24 cellular contexts compared by ENCODE assay signal in the genomic region with DNA sequence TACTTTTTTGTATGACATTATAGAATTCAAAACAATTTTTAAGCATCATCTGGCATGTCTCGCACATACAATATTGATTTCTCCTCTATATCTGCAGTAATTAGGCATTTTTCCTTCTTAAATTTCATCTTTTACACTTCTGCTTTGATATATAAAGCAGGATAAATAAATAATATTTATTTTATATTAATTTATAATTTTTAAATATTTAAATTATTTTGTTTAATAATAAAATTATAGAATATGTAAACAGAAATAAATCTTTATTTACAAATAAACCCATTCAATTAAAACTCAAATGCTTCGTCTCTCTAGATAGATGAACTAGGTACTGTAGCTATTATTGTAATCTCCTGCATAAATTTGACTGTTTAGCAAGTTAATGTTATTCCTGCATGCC.
"Had no signal": no experiment of that assay in that cellular context is flagged by ENCODE, and none has a peak within 500 bp of the region (broad histone marks: within the 10 kb centered on the region; RNA-seq: fewer than 3 reads in every experiment).

No MANE protein-coding gene starts in this region.

- H3K4me3 Mint-ChIP-seq: activated CD4-positive, alpha-beta memory T cell treated with anti-CD3 and anti-CD28 coated beads for 36 hours; activated CD4-positive, alpha-beta T cell treated with anti-CD3 and anti-CD28 coated beads, Interleukin-2, amount 10 ng/mL, durations not matched to agents 24 days and 14 days; activated naive CD4-positive, alpha-beta T cell treated with anti-CD3 and anti-CD28 coated beads, Interleukin-2, amount 50 U/mL, for 24 hours; activated naive CD8-positive, alpha-beta T cell treated with anti-CD3 and anti-CD28 coated beads, Interleukin-2, amount 50 U/mL, for 24 hours; activated T-cell treated with anti-CD3 and anti-CD28 coated beads, Interleukin-2, amount 50 U/mL, for 24 hours; activated T-helper 17 cell treated with anti-CD3 and anti-CD28 coated beads, Interleukin-2, amount 50 U/mL, for 72 hours; central memory CD8-positive, alpha-beta T cell; nephron; stimulated activated naive B cell treated with anti-CD40 and anti-IgM and Interleukin-4, amounts not matched to agents 10 μg/mL and 1 μg/mL and 100 μg/mL, for 72 hours had no signal

- H3K36me3 ChIP-seq: breast epithelium, gastroesophageal sphincter, heart left ventricle, right atrium auricular region, stomach, thyroid gland had no signal

- H3K27ac ChIP-seq: breast epithelium, gastroesophageal sphincter, heart left ventricle, right atrium auricular region, stomach, thyroid gland, VCaP had no signal

- H3K4me3 ChIP-seq: breast epithelium, gastroesophageal sphincter, heart left ventricle, right atrium auricular region, stomach, thyroid gland had no signal

- H3K4me1 Mint-ChIP-seq: activated CD4-positive, alpha-beta T cell treated with anti-CD3 and anti-CD28 coated beads, Interleukin-2, amount 10 ng/mL, durations not matched to agents 24 days and 14 days; activated naive CD4-positive, alpha-beta T cell treated with anti-CD3 and anti-CD28 coated beads, Interleukin-2, amount 50 U/mL, for 24 hours; activated naive CD8-positive, alpha-beta T cell treated with anti-CD3 and anti-CD28 coated beads, Interleukin-2, amount 50 U/mL, for 24 hours; activated T-helper 17 cell treated with anti-CD3 and anti-CD28 coated beads, Interleukin-2, amount 50 U/mL, for 72 hours; central memory CD8-positive, alpha-beta T cell; nephron; stimulated activated naive B cell treated with anti-CD40 and anti-IgM and Interleukin-4, amounts not matched to agents 10 μg/mL and 1 μg/mL and 100 μg/mL, for 72 hours had no signal

- H3K36me3 Mint-ChIP-seq: activated CD4-positive, alpha-beta memory T cell treated with anti-CD3 and anti-CD28 coated beads for 36 hours; stimulated activated naive B cell treated with anti-CD40 and anti-IgM and Interleukin-4, amounts not matched to agents 10 μg/mL and 1 μg/mL and 100 μg/mL, for 72 hours had no signal

- H3K27ac Mint-ChIP-seq: activated CD4-positive, alpha-beta memory T cell treated with anti-CD3 and anti-CD28 coated beads for 36 hours; activated CD4-positive, alpha-beta T cell treated with anti-CD3 and anti-CD28 coated beads, Interleukin-2, amount 10 ng/mL, durations not matched to agents 24 days and 14 days; activated naive CD4-positive, alpha-beta T cell treated with anti-CD3 and anti-CD28 coated beads, Interleukin-2, amount 50 U/mL, for 24 hours; activated naive CD8-positive, alpha-beta T cell treated with anti-CD3 and anti-CD28 coated beads, Interleukin-2, amount 50 U/mL, for 24 hours; activated T-cell treated with anti-CD3 and anti-CD28 coated beads, Interleukin-2, amount 50 U/mL, for 24 hours; activated T-helper 17 cell treated with anti-CD3 and anti-CD28 coated beads, Interleukin-2, amount 50 U/mL, for 72 hours; stimulated activated naive B cell treated with anti-CD40 and anti-IgM and Interleukin-4, amounts not matched to agents 10 μg/mL and 1 μg/mL and 100 μg/mL, for 72 hours had no signal

- H3K9me3 ChIP-seq: gastroesophageal sphincter, right atrium auricular region, thyroid gland had no signal

- H3K27me3 Mint-ChIP-seq: activated CD4-positive, alpha-beta memory T cell treated with anti-CD3 and anti-CD28 coated beads for 36 hours; activated CD4-positive, alpha-beta T cell treated with anti-CD3 and anti-CD28 coated beads, Interleukin-2, amount 10 ng/mL, durations not matched to agents 24 days and 14 days; activated naive CD4-positive, alpha-beta T cell treated with anti-CD3 and anti-CD28 coated beads, Interleukin-2, amount 50 U/mL, for 24 hours; activated naive CD8-positive, alpha-beta T cell treated with anti-CD3 and anti-CD28 coated beads, Interleukin-2, amount 50 U/mL, for 24 hours; activated T-cell treated with anti-CD3 and anti-CD28 coated beads, Interleukin-2, amount 50 U/mL, for 24 hours; activated T-helper 17 cell treated with anti-CD3 and anti-CD28 coated beads, Interleukin-2, amount 50 U/mL, for 72 hours; central memory CD8-positive, alpha-beta T cell; stimulated activated naive B cell treated with anti-CD40 and anti-IgM and Interleukin-4, amounts not matched to agents 10 μg/mL and 1 μg/mL and 100 μg/mL, for 72 hours had no signal

- H3K4me1 ChIP-seq: breast epithelium, gastroesophageal sphincter, heart left ventricle, right atrium auricular region, stomach, thyroid gland had no signal

- FAIRE-seq: TTC549 had no signal

- DNase-seq: activated CD4-positive, alpha-beta memory T cell treated with anti-CD3 and anti-CD28 coated beads for 36 hours; activated CD4-positive, alpha-beta T cell treated with anti-CD3 and anti-CD28 coated beads, Interleukin-2, amount 10 ng/mL, durations not matched to agents 24 days and 14 days; activated CD4-positive, CD25-positive, alpha-beta regulatory T cell treated with anti-CD3 and anti-CD28 coated beads, Interleukin-2, amount 50 U/mL, for 72 hours; activated CD8-positive, alpha-beta memory T cell treated with anti-CD3 and anti-CD28 coated beads, Interleukin-2, amount 50 U/mL, for 4 hours; activated gamma-delta T cell treated with Interleukin-2 at 50 U/mL for 16 hours; activated naive CD8-positive, alpha-beta T cell treated with anti-CD3 and anti-CD28 coated beads, Interleukin-2, amount 50 U/mL, for 24 hours; activated T-cell treated with anti-CD3 and anti-CD28 coated beads, Interleukin-2, amount 50 U/mL, for 24 hours; effector CD8-positive, alpha-beta T cell; occipital lobe; stimulated activated CD4-positive, alpha-beta T cell treated with anti-CD3 and anti-CD28 coated beads, Interleukin-15, amount 100 ng/mL, for 24 hours; stimulated activated CD4-positive, alpha-beta T cell treated with anti-CD3 and anti-CD28 coated beads, Interleukin-2, amount 100 ng/mL, for 24 hours; stimulated activated naive B cell treated with anti-CD40 and anti-IgM and Interleukin-4, amounts not matched to agents 10 μg/mL and 1 μg/mL and 100 μg/mL, for 72 hours; stomach had no signal

- H3K27me3 ChIP-seq: breast epithelium, gastroesophageal sphincter, heart left ventricle, right atrium auricular region, stomach, thyroid gland had no signal
